ENCODE assay signal across 1 cellular context in the genomic region with DNA sequence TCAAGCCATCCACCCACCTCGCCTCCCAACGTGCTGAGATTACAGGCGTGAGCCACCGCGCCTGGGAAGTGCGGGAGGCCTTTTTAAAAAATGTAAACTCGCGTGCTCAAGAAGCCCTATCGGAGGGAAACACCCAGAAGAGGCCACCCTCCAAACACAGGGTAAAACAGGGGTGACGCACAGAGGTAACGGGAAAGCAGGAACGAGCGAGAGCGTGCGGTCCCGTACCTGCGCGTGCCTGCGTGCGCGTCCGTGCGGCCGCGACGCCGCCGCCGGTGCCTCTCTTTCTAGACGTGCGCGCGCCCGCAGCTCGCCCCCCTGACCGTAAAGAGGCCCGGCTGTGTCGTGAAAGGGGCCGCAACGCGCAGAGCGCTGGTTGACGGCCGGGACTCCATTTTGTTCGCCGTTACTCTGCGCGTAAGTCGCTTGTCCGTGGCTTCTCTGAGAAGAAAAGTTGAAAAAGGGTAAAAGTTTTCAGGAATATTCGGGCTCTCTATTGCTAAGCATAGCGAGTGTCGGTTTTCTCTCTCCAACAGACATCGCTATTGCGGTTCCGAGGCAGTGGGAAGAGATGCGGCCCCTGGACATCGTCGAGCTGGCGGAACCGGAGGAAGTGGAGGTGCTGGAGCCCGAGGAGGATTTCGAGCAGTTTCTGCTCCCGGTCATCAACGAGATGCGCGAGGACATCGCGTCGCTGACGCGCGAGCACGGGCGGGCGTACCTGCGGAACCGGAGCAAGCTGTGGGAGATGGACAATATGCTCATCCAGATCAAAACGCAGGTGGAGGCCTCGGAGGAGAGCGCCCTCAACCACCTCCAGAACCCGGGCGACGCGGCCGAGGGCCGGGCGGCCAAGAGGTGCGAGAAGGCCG.
TF ChIP-seq lines count a peak whose summit lies in the region.

A gene (plus strand): TSS at position 394 of the 872 bp plus-strand sequence. CDS start 178 bp downstream, at position 572.

TF ChIP-seq in HepG2, 621 proteins besides CTCF, POLR2A, EP300 and RAD21 (continued from another document and continues in another):
- TF ChIP-seq, protein P1, sequence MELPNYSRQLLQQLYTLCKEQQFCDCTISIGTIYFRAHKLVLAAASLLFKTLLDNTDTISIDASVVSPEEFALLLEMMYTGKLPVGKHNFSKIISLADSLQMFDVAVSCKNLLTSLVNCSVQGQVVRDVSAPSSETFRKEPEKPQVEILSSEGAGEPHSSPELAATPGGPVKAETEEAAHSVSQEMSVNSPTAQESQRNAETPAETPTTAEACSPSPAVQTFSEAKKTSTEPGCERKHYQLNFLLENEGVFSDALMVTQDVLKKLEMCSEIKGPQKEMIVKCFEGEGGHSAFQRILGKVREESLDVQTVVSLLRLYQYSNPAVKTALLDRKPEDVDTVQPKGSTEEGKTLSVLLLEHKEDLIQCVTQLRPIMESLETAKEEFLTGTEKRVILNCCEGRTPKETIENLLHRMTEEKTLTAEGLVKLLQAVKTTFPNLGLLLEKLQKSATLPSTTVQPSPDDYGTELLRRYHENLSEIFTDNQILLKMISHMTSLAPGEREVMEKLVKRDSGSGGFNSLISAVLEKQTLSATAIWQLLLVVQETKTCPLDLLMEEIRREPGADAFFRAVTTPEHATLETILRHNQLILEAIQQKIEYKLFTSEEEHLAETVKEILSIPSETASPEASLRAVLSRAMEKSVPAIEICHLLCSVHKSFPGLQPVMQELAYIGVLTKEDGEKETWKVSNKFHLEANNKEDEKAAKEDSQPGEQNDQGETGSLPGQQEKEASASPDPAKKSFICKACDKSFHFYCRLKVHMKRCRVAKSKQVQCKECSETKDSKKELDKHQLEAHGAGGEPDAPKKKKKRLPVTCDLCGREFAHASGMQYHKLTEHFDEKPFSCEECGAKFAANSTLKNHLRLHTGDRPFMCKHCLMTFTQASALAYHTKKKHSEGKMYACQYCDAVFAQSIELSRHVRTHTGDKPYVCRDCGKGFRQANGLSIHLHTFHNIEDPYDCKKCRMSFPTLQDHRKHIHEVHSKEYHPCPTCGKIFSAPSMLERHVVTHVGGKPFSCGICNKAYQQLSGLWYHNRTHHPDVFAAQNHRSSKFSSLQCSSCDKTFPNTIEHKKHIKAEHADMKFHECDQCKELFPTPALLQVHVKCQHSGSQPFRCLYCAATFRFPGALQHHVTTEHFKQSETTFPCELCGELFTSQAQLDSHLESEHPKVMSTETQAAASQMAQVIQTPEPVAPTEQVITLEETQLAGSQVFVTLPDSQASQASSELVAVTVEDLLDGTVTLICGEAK (IDR thresholded peaks at IDR 0.05) = no peak
- TF ChIP-seq, protein P1 (CRISPR knock-in tag; IDR thresholded peaks at IDR 0.05) = peak; percentile 21; the same call in 1 of the 2 replicates
- TF ChIP-seq ZNF317 (CRISPR knock-in tag; IDR thresholded peaks at IDR 0.05) (peak; percentile 80; the same call in 1 of the 2 replicates), HNF4A (CRISPR knock-in tag; IDR thresholded peaks at IDR 0.05) (no peak), ZNF431 (CRISPR knock-in tag; IDR thresholded peaks at IDR 0.05; ENCODE audit: borderline replicate concordance, low read depth) (no peak), ZNF432 (CRISPR knock-in tag; IDR thresholded peaks at IDR 0.05; ENCODE audit: borderline replicate concordance) (no peak), NR2F1 (CRISPR knock-in tag; IDR thresholded peaks at IDR 0.05) (no peak), FOXK1 (CRISPR knock-in tag; IDR thresholded peaks at IDR 0.05; ENCODE audit: borderline replicate concordance, low read depth) (peak; percentile 87; the same call in 1 of the 2 replicates), ZFY (CRISPR knock-in tag; IDR thresholded peaks at IDR 0.05) (peak; percentile 61), ZNF660 (CRISPR knock-in tag; IDR thresholded peaks at IDR 0.05; ENCODE audit: borderline replicate concordance, low read depth) (peak; percentile 41; the same call in 1 of the 2 replicates), NFKBIZ (CRISPR knock-in tag; IDR thresholded peaks at IDR 0.05) (no peak), HNRNPK (IDR thresholded peaks at IDR 0.05; ENCODE audit: low read depth, low read length, poor library complexity, severe bottlenecking) (no peak), YY1 (IDR thresholded peaks at IDR 0.05; ENCODE audit: insufficient read depth, insufficient replicate concordance, low read depth, low read length) (peak; percentile 95), ZNF335 (CRISPR knock-in tag; IDR thresholded peaks at IDR 0.05) (peak; percentile 69; the same call in 1 of the 2 replicates), ZNF616 (CRISPR knock-in tag; IDR thresholded peaks at IDR 0.05; ENCODE audit: low read depth) (peak; percentile 80), NAIF1 (CRISPR knock-in tag; IDR thresholded peaks at IDR 0.05; ENCODE audit: borderline replicate concordance) (peak; percentile 32; the same call in 1 of the 2 replicates), TP53 (CRISPR knock-in tag; conservative IDR thresholded peaks at IDR 0.05) (no peak), ZNF773 (CRISPR knock-in tag; IDR thresholded peaks at IDR 0.05; ENCODE audit: borderline replicate concordance) (no peak), ZSCAN29 (CRISPR knock-in tag; conservative IDR thresholded peaks at IDR 0.05) (peak; percentile 78; the same call in 1 of the 2 replicates), ZSCAN12 (CRISPR knock-in tag; IDR thresholded peaks at IDR 0.05) (no peak; the same call in 1 of the 2 replicates), PHF8 (CRISPR knock-in tag; IDR thresholded peaks at IDR 0.05) (peak; percentile 92), SOX5 (CRISPR knock-in tag; IDR thresholded peaks at IDR 0.05; ENCODE audit: borderline replicate concordance) (peak; percentile 35; the same call in 1 of the 2 replicates), ZNF101 (CRISPR knock-in tag; IDR thresholded peaks at IDR 0.05; ENCODE audit: borderline replicate concordance, low read depth) (no peak), MEIS2 (CRISPR knock-in tag; IDR thresholded peaks at IDR 0.05) (0 out of 2 replicates have a peak, but pooled peaks have one; percentile 56), ZKSCAN1 (IDR thresholded peaks at IDR 0.05; ENCODE audit: low read length) (no peak), KDM6A (CRISPR knock-in tag; IDR thresholded peaks at IDR 0.05; ENCODE audit: low read depth) (0 out of 2 replicates have a peak, but pooled peaks have one; percentile 5), ETV6 (CRISPR knock-in tag; conservative IDR thresholded peaks at IDR 0.05) (no peak)
- TF ChIP-seq, protein P2, sequence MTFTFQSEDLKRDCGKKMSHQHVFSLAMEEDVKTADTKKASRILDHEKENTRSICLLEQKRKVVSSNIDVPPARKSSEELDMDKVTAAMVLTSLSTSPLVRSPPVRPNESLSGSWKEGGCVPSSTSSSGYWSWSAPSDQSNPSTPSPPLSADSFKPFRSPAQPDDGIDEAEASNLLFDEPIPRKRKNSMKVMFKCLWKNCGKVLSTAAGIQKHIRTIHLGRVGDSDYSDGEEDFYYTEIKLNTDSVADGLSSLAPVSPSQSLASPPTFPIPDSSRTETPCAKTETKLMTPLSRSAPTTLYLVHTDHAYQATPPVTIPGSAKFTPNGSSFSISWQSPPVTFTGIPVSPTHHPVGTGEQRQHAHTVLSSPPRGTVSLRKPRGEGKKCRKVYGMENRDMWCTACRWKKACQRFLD (CRISPR knock-in tag; IDR thresholded peaks at IDR 0.05; ENCODE audit: borderline replicate concordance) = no peak
- TF ChIP-seq, protein P3, sequence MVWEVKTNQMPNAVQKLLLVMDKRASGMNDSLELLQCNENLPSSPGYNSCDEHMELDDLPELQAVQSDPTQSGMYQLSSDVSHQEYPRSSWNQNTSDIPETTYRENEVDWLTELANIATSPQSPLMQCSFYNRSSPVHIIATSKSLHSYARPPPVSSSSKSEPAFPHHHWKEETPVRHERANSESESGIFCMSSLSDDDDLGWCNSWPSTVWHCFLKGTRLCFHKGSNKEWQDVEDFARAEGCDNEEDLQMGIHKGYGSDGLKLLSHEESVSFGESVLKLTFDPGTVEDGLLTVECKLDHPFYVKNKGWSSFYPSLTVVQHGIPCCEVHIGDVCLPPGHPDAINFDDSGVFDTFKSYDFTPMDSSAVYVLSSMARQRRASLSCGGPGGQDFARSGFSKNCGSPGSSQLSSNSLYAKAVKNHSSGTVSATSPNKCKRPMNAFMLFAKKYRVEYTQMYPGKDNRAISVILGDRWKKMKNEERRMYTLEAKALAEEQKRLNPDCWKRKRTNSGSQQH (CRISPR knock-in tag; IDR thresholded peaks at IDR 0.05; ENCODE audit: low read depth) = peak; percentile 35; the same call in 1 of the 2 replicates
- TF ChIP-seq, protein P4, sequence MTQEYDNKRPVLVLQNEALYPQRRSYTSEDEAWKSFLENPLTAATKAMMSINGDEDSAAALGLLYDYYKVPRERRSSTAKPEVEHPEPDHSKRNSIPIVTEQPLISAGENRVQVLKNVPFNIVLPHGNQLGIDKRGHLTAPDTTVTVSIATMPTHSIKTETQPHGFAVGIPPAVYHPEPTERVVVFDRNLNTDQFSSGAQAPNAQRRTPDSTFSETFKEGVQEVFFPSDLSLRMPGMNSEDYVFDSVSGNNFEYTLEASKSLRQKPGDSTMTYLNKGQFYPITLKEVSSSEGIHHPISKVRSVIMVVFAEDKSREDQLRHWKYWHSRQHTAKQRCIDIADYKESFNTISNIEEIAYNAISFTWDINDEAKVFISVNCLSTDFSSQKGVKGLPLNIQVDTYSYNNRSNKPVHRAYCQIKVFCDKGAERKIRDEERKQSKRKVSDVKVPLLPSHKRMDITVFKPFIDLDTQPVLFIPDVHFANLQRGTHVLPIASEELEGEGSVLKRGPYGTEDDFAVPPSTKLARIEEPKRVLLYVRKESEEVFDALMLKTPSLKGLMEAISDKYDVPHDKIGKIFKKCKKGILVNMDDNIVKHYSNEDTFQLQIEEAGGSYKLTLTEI (CRISPR knock-in tag; conservative IDR thresholded peaks at IDR 0.05) = no peak
- TF ChIP-seq, protein P5, sequence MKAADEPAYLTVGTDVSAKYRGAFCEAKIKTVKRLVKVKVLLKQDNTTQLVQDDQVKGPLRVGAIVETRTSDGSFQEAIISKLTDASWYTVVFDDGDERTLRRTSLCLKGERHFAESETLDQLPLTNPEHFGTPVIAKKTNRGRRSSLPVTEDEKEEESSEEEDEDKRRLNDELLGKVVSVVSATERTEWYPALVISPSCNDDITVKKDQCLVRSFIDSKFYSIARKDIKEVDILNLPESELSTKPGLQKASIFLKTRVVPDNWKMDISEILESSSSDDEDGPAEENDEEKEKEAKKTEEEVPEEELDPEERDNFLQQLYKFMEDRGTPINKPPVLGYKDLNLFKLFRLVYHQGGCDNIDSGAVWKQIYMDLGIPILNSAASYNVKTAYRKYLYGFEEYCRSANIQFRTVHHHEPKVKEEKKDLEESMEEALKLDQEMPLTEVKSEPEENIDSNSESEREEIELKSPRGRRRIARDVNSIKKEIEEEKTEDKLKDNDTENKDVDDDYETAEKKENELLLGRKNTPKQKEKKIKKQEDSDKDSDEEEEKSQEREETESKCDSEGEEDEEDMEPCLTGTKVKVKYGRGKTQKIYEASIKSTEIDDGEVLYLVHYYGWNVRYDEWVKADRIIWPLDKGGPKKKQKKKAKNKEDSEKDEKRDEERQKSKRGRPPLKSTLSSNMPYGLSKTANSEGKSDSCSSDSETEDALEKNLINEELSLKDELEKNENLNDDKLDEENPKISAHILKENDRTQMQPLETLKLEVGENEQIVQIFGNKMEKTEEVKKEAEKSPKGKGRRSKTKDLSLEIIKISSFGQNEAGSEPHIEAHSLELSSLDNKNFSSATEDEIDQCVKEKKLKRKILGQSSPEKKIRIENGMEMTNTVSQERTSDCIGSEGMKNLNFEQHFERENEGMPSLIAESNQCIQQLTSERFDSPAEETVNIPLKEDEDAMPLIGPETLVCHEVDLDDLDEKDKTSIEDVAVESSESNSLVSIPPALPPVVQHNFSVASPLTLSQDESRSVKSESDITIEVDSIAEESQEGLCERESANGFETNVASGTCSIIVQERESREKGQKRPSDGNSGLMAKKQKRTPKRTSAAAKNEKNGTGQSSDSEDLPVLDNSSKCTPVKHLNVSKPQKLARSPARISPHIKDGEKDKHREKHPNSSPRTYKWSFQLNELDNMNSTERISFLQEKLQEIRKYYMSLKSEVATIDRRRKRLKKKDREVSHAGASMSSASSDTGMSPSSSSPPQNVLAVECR (CRISPR knock-in tag; IDR thresholded peaks at IDR 0.05; ENCODE audit: borderline replicate concordance) = peak; percentile 86
- TF ChIP-seq, protein P6, sequence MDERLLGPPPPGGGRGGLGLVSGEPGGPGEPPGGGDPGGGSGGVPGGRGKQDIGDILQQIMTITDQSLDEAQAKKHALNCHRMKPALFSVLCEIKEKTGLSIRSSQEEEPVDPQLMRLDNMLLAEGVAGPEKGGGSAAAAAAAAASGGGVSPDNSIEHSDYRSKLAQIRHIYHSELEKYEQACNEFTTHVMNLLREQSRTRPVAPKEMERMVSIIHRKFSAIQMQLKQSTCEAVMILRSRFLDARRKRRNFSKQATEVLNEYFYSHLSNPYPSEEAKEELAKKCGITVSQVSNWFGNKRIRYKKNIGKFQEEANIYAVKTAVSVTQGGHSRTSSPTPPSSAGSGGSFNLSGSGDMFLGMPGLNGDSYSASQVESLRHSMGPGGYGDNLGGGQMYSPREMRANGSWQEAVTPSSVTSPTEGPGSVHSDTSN (CRISPR knock-in tag; IDR thresholded peaks at IDR 0.05) = no peak
- TF ChIP-seq, protein P7, sequence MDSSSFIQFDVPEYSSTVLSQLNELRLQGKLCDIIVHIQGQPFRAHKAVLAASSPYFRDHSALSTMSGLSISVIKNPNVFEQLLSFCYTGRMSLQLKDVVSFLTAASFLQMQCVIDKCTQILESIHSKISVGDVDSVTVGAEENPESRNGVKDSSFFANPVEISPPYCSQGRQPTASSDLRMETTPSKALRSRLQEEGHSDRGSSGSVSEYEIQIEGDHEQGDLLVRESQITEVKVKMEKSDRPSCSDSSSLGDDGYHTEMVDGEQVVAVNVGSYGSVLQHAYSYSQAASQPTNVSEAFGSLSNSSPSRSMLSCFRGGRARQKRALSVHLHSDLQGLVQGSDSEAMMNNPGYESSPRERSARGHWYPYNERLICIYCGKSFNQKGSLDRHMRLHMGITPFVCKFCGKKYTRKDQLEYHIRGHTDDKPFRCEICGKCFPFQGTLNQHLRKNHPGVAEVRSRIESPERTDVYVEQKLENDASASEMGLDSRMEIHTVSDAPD (CRISPR knock-in tag; IDR thresholded peaks at IDR 0.05) = no peak
